Comparison of ENCODE assay signal across 18 cellular contexts in genomic region chr11:88475991-88476418, GRCh38.
A peak's percentile ranks its signal among the peaks of the same experiment; 100 is the strongest.
DNase-seq lines count a peak whose midpoint lies in the region; ATAC-seq and TF ChIP-seq lines count a peak whose summit lies in the region.
"Had no signal": no experiment of that assay in that cellular context is flagged by ENCODE, and none has a peak within 500 bp of the region (broad histone marks: within the 10 kb centered on the region; RNA-seq: fewer than 3 reads in every experiment).

No MANE protein-coding gene starts in this region.

- H3K4me3 ChIP-seq in heart right ventricle (no peak overlapping the region), smooth muscle cell (no peak overlapping the region)
- H3K4me3 ChIP-seq: uterus had no signal

- 45 to 58% methylated on average over 1 of the region's 1 CpG for WGBS in heart right ventricle, 2 donors
- WGBS in smooth muscle cell (ENCODE audit: low lambda C conversion rate), result 68% methylated on average over 1 of the region's 1 CpG

- no peaks in the 10 kb centered on the region for H3K79me2 ChIP-seq in smooth muscle cell (ENCODE audit: low read depth)

- H3K27ac ChIP-seq in heart right ventricle, result no peak overlapping the region
- H3K27ac ChIP-seq in smooth muscle cell (ENCODE audit: low read depth), result no peak overlapping the region
- H3K27ac ChIP-seq: uterus had no signal

- H3K9ac ChIP-seq in smooth muscle cell (ENCODE audit: low read depth), result no peak overlapping the region

- TF ChIP-seq CTCF in heart right ventricle (IDR thresholded peaks at IDR 0.05), result no peak
- TF ChIP-seq CTCF in smooth muscle cell (IDR thresholded peaks at IDR 0.05; ENCODE audit: borderline replicate concordance, insufficient read depth, poor library complexity, severe bottlenecking), result no peak

- intact Hi-C loops in heart right ventricle (cut with DNase I), result no loop called here

- no peak overlapping the region for H2AFZ ChIP-seq in smooth muscle cell (ENCODE audit: low read depth)

- H3K27me3 ChIP-seq in heart right ventricle (no peaks in the 10 kb centered on the region), smooth muscle cell (ENCODE audit: low read depth) (no peaks in the 10 kb centered on the region)
- H3K27me3 ChIP-seq: uterus had no signal

- no peaks in the 10 kb centered on the region for H4K20me1 ChIP-seq in smooth muscle cell (ENCODE audit: low read depth)

- DNase-seq in AG20443 (ENCODE audit: low spot score) (peak; percentile 25), M059J (ENCODE audit: low read depth) (peak; percentile 30), dedifferentiated amniotic fluid mesenchymal stem cell (ENCODE audit: extremely low spot score) (peak; percentile 30), myocyte (ENCODE audit: low read depth) (peak; percentile 64), C1 segment of cervical spinal cord (lab: John Stamatoyannopoulos, UW) (no peak), heart right ventricle (no peak), smooth muscle cell (lab: John Stamatoyannopoulos, UW; ENCODE audit: unreplicated experiment) (no peak), NOMO-1 treated with dmso at 0.1 percent for 144 hours (lab: John Stamatoyannopoulos, UW; ENCODE audit: unreplicated experiment) (no peak)
- DNase-seq: activated CD4-positive, alpha-beta T cell treated with anti-CD3 and anti-CD28 coated beads, Interleukin-2, amount 50 U/mL, for 48 hours; activated T-cell treated with anti-CD3 and anti-CD28 coated beads, Interleukin-2, amount 50 U/mL, for 48 hours; central memory CD4-positive, alpha-beta T cell; effector CD8-positive, alpha-beta T cell; H9; NCI-H2029 treated with DMSO at 0.1 percent for 48 hours; NCI-H526 treated with DMSO at 0.1 percent for 48 hours; nephron progenitor cell; SW 1271; uterus had no signal

- no peaks in the 10 kb centered on the region for H3K36me3 ChIP-seq in heart right ventricle
- no peaks in the 10 kb centered on the region for H3K36me3 ChIP-seq in smooth muscle cell (ENCODE audit: low read depth)
- H3K36me3 ChIP-seq: uterus had no signal

- no peaks in the 10 kb centered on the region for H3F3A ChIP-seq in smooth muscle cell (ENCODE audit: low read depth)

- H3K4me1 ChIP-seq in heart right ventricle, result no peaks in the 10 kb centered on the region
- no peaks in the 10 kb centered on the region for H3K4me1 ChIP-seq in smooth muscle cell (ENCODE audit: low read depth)

- H3K9me3 ChIP-seq in heart right ventricle (peaks cover 0 to 2% (median 0%) of the 10 kb centered on the region in 11 donors), smooth muscle cell (replicated peaks; ENCODE audit: low read depth) (no peaks in the 10 kb centered on the region)
- H3K9me3 ChIP-seq: uterus had no signal

- H3K4me2 ChIP-seq in smooth muscle cell, result no peak overlapping the region

- ATAC-seq in heart right ventricle, result no peak

Comparison
In these comparisons a context has a peak if more than half of its experiments do, and no peak if none do; other contexts are left out.
1. DNase-seq: peak in AG20443 (single experiment), M059J (single experiment), dedifferentiated amniotic fluid mesenchymal stem cell (single experiment) and myocyte (single experiment); none in C1 segment of cervical spinal cord (0 of 14), heart right ventricle (0 of 2), smooth muscle cell (single experiment) and NOMO-1 treated with dmso at 0.1 percent for 144 hours (single experiment).